ENCODE assay signal across 15 cellular contexts in genomic region chr2:225124311-225124832, GRCh38.
"Had no signal": no experiment of that assay in that cellular context is flagged by ENCODE, and none has a peak within 500 bp of the region (broad histone marks: within the 10 kb centered on the region; RNA-seq: fewer than 3 reads in every experiment).

No MANE protein-coding gene starts in this region.

- DNase-seq: activated CD4-positive, alpha-beta memory T cell treated with anti-CD3 and anti-CD28 coated beads, Interleukin-2, amount 10 ng/mL, durations not matched to agents 7 days and 5 days; activated gamma-delta T cell treated with Interleukin-2 at 50 U/mL for 16 hours; activated naive CD8-positive, alpha-beta T cell treated with anti-CD3 and anti-CD28 coated beads, Interleukin-2, amount 10 ng/mL, durations not matched to agents 7 days and 5 days; activated T-cell treated with anti-CD3 and anti-CD28 coated beads, Interleukin-2, amount 50 U/mL, for 72 hours; anterior cingulate cortex; dorsolateral prefrontal cortex; hippocampal formation; left ventricle myocardium superior; mesenchymal stem cell; psoas muscle; stimulated activated CD4-positive, alpha-beta T cell treated with anti-CD3 and anti-CD28 coated beads, Interleukin-2, amount 100 ng/mL, for 48 hours; stimulated activated naive CD4-positive, alpha-beta T cell treated with Interleukin-2 at 50 U/mL for 16 hours; trophoblast cell had no signal

- H3K4me3 Mint-ChIP-seq: activated CD4-positive, alpha-beta memory T cell treated with anti-CD3 and anti-CD28 coated beads, Interleukin-2, amount 10 ng/mL, durations not matched to agents 7 days and 5 days; activated naive CD8-positive, alpha-beta T cell treated with anti-CD3 and anti-CD28 coated beads, Interleukin-2, amount 10 ng/mL, durations not matched to agents 7 days and 5 days; activated T-cell treated with anti-CD3 and anti-CD28 coated beads, Interleukin-2, amount 50 U/mL, for 72 hours; nephron had no signal

- H3K27ac Mint-ChIP-seq: activated CD4-positive, alpha-beta memory T cell treated with anti-CD3 and anti-CD28 coated beads, Interleukin-2, amount 10 ng/mL, durations not matched to agents 7 days and 5 days; activated naive CD8-positive, alpha-beta T cell treated with anti-CD3 and anti-CD28 coated beads, Interleukin-2, amount 10 ng/mL, durations not matched to agents 7 days and 5 days; activated T-cell treated with anti-CD3 and anti-CD28 coated beads, Interleukin-2, amount 50 U/mL, for 72 hours; nephron had no signal

- H3K9me3 Mint-ChIP-seq: activated CD4-positive, alpha-beta memory T cell treated with anti-CD3 and anti-CD28 coated beads, Interleukin-2, amount 10 ng/mL, durations not matched to agents 7 days and 5 days had no signal

- H3K4me3 ChIP-seq: dorsolateral prefrontal cortex, psoas muscle had no signal

- H3K27ac ChIP-seq: psoas muscle had no signal

- H3K27me3 Mint-ChIP-seq: activated naive CD8-positive, alpha-beta T cell treated with anti-CD3 and anti-CD28 coated beads, Interleukin-2, amount 10 ng/mL, durations not matched to agents 7 days and 5 days had no signal

- ATAC-seq: activated T-cell treated with anti-CD3 and anti-CD28 coated beads, Interleukin-2, amount 50 U/mL, for 72 hours; left ventricle myocardium superior; psoas muscle; sciatic nerve had no signal

- H3K9me3 ChIP-seq: psoas muscle had no signal

- H3K36me3 Mint-ChIP-seq: activated naive CD8-positive, alpha-beta T cell treated with anti-CD3 and anti-CD28 coated beads, Interleukin-2, amount 10 ng/mL, durations not matched to agents 7 days and 5 days had no signal

- H3K4me1 Mint-ChIP-seq: activated CD4-positive, alpha-beta memory T cell treated with anti-CD3 and anti-CD28 coated beads, Interleukin-2, amount 10 ng/mL, durations not matched to agents 7 days and 5 days; activated naive CD8-positive, alpha-beta T cell treated with anti-CD3 and anti-CD28 coated beads, Interleukin-2, amount 10 ng/mL, durations not matched to agents 7 days and 5 days had no signal
